Comparison of ENCODE assay signal across 1 cellular context in genomic region chr2:11753886-11754704, GRCh38.
A peak's percentile ranks its signal among the peaks of the same experiment; 100 is the strongest.
TF ChIP-seq lines count a peak whose summit lies in the region.

No MANE protein-coding gene starts in this region.

TF ChIP-seq in GM12878, 131 proteins besides CTCF, POLR2A, EP300 and RAD21 (continued from another document):
- TF ChIP-seq PKNOX1 (IDR thresholded peaks at IDR 0.05): peak; percentile 40; the same call in 1 of the 2 replicates
- peak; percentile 68 for TF ChIP-seq MEF2B (IDR thresholded peaks at IDR 0.05; ENCODE audit: partially characterized antibody, poor library complexity, severe bottlenecking)
- TF ChIP-seq IKZF2 (IDR thresholded peaks at IDR 0.05): 0 out of 4 replicates have a peak, but pooled peaks of 1 of the 2 experiments have one; percentile 16
- TF ChIP-seq BCL11A (IDR thresholded peaks at IDR 0.05; ENCODE audit: low read depth, low read length): peak; percentile 6; the same call in 1 of the 2 replicates
- no peak for TF ChIP-seq SP1 (IDR thresholded peaks at IDR 0.05; ENCODE audit: low read depth, low read length)
- TF ChIP-seq GATAD2B (conservative IDR thresholded peaks at IDR 0.05; ENCODE audit: low read depth): 0 out of 2 replicates have a peak, but pooled peaks have one; percentile 36
- peak; percentile 4 to 20; a peak in 1 of 4 replicates for TF ChIP-seq BHLHE40 (IDR thresholded peaks at IDR 0.05; ENCODE audit: borderline replicate concordance in 1 of 2, low read depth in 2 of 2, low read length in 1 of 2)
- peak; percentile 22 for TF ChIP-seq KLF5 (IDR thresholded peaks at IDR 0.05; ENCODE audit: partially characterized antibody)
- TF ChIP-seq KDM1A (IDR thresholded peaks at IDR 0.05; ENCODE audit: borderline replicate concordance): no peak
- TF ChIP-seq, protein P1, sequence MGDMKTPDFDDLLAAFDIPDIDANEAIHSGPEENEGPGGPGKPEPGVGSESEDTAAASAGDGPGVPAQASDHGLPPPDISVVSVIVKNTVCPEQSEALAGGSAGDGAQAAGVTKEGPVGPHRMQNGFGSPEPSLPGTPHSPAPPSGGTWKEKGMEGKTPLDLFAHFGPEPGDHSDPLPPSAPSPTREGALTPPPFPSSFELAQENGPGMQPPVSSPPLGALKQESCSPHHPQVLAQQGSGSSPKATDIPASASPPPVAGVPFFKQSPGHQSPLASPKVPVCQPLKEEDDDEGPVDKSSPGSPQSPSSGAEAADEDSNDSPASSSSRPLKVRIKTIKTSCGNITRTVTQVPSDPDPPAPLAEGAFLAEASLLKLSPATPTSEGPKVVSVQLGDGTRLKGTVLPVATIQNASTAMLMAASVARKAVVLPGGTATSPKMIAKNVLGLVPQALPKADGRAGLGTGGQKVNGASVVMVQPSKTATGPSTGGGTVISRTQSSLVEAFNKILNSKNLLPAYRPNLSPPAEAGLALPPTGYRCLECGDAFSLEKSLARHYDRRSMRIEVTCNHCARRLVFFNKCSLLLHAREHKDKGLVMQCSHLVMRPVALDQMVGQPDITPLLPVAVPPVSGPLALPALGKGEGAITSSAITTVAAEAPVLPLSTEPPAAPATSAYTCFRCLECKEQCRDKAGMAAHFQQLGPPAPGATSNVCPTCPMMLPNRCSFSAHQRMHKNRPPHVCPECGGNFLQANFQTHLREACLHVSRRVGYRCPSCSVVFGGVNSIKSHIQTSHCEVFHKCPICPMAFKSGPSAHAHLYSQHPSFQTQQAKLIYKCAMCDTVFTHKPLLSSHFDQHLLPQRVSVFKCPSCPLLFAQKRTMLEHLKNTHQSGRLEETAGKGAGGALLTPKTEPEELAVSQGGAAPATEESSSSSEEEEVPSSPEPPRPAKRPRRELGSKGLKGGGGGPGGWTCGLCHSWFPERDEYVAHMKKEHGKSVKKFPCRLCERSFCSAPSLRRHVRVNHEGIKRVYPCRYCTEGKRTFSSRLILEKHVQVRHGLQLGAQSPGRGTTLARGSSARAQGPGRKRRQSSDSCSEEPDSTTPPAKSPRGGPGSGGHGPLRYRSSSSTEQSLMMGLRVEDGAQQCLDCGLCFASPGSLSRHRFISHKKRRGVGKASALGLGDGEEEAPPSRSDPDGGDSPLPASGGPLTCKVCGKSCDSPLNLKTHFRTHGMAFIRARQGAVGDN (IDR thresholded peaks at IDR 0.05): peak; percentile 23; the same call in 1 of the 2 replicates
- no peak for TF ChIP-seq NBN (IDR thresholded peaks at IDR 0.05)
- TF ChIP-seq SMARCA5 (IDR thresholded peaks at IDR 0.05): peak; percentile 74
- peak in 1 of 2 experiments; percentile 66; a peak in 1 of 4 replicates for TF ChIP-seq ETV6 (conservative IDR thresholded peaks at IDR 0.05 in 1 of 2, IDR thresholded peaks at IDR 0.05 in 1 of 2; ENCODE audit: borderline replicate concordance in 1 of 2, low read depth in 1 of 2)
- TF ChIP-seq WRNIP1 (IDR thresholded peaks at IDR 0.05; ENCODE audit: borderline replicate concordance, low read depth, low read length): peak; percentile 82; the same call in 1 of the 2 replicates
- TF ChIP-seq POLR2AphosphoS5 (IDR thresholded peaks at IDR 0.05; ENCODE audit: low read length): peak; percentile 66; the same call in 1 of the 2 replicates
- TF ChIP-seq, protein P2, sequence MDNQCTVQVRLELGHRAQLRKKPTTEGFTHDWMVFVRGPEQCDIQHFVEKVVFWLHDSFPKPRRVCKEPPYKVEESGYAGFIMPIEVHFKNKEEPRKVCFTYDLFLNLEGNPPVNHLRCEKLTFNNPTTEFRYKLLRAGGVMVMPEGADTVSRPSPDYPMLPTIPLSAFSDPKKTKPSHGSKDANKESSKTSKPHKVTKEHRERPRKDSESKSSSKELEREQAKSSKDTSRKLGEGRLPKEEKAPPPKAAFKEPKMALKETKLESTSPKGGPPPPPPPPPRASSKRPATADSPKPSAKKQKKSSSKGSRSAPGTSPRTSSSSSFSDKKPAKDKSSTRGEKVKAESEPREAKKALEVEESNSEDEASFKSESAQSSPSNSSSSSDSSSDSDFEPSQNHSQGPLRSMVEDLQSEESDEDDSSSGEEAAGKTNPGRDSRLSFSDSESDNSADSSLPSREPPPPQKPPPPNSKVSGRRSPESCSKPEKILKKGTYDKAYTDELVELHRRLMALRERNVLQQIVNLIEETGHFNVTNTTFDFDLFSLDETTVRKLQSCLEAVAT (IDR thresholded peaks at IDR 0.05): peak; percentile 58; the same call in 1 of the 2 replicates
- 0 out of 2 replicates have a peak, but pooled peaks have one; percentile 11 for TF ChIP-seq ESRRA (IDR thresholded peaks at IDR 0.05; ENCODE audit: low read length)
- TF ChIP-seq LARP7 (IDR thresholded peaks at IDR 0.05): 0 out of 2 replicates have a peak, but pooled peaks have one; percentile 65
- 0 out of 2 replicates have a peak, but pooled peaks have one; percentile 27 for TF ChIP-seq CBFB (IDR thresholded peaks at IDR 0.05; ENCODE audit: low read depth)
